Comparison of ENCODE assay signal across 10 cellular contexts in the genomic region with DNA sequence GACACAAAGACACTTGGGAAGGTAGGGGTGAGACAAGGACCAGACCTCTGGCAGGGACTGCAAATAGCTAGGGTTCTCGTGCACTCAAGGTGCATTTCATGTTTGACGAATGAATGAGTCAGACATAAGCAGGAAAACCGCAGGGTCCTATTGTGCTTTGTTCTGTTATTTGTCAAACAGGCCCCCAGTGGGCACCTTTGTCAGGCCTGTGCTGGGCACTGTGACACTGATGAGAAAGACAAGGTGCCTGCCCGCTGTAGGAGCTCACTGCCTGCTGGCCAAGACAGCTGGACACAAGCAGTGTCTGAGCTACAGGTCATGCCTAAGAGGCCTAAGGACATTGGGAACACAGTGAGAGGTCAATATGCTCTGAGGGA. TPM values are rescaled to one million over a fixed set of nuclear protein-coding genes. Genes with fewer than 3 reads are reported as not detected.
A peak's percentile ranks its signal among the peaks of the same experiment; 100 is the strongest.
DNase-seq lines count a peak whose midpoint lies in the region; ATAC-seq, FAIRE-seq and TF ChIP-seq lines count a peak whose summit lies in the region.
"Had no signal": no experiment of that assay in that cellular context is flagged by ENCODE, and none has a peak within 500 bp of the region (broad histone marks: within the 10 kb centered on the region; RNA-seq: fewer than 3 reads in every experiment).

No MANE protein-coding gene starts in this region.

- peaks cover 0 to 3% of the 10 kb centered on the region in 2 donors for H3K4me1 ChIP-seq in ascending aorta
- H3K4me1 ChIP-seq in pancreas, result peaks cover 0 to 4% (median 0%) of the 10 kb centered on the region in 3 donors

- peak; percentile 21 to 38 for DNase-seq in activated CD4-positive, alpha-beta T cell treated with anti-CD3 and anti-CD28 coated beads for 4 hours
- no peak for DNase-seq in activated CD4-positive, alpha-beta T cell treated with anti-CD3 and anti-CD28 coated beads, Interleukin-2, amount 50 U/mL, for 1 hour
- DNase-seq in NCI-H69 (lab: John Stamatoyannopoulos, UW) (peak; percentile 68), retina (peak; percentile 14), ascending aorta (ENCODE audit: low spot score in 2 of 2) (no peak), GOT3 (lab: John Stamatoyannopoulos, UW) (no peak), pancreas (no peak)
- DNase-seq in activated T-helper 9 cell treated with anti-CD3 and anti-CD28 coated beads, Interleukin-2, amount 50 U/mL, for 16 hours (ENCODE audit: low read depth), result peak; percentile 29
- DNase-seq: central memory CD4-positive, alpha-beta T cell; left lung had no signal

- no peak overlapping the region for H3K27ac ChIP-seq in ascending aorta
- no peak overlapping the region for H3K27ac ChIP-seq in pancreas
- H3K27ac ChIP-seq: left lung had no signal

- intact Hi-C loops in ascending aorta (cut with DNase I), result loop anchor here (5.0 to 10.0 kb wide), 2 partner anchors 144 to 254 kb away; partner anchors contain the start of gene PPP4R4
- intact Hi-C loops in pancreas (cut with DNase I), result no loop called here

- H3K27me3 ChIP-seq in ascending aorta, result no peaks in the 10 kb centered on the region
- no peaks in the 10 kb centered on the region for H3K27me3 ChIP-seq in pancreas
- H3K27me3 ChIP-seq: left lung had no signal

- H3K9me3 ChIP-seq in ascending aorta, result no peaks in the 10 kb centered on the region
- H3K9me3 ChIP-seq in pancreas, result no peaks in the 10 kb centered on the region
- H3K9me3 ChIP-seq: left lung had no signal

- no peak for ATAC-seq in pancreas
- ATAC-seq: left lung had no signal

- WGBS in pancreas, 2 donors, result 73 to 86% methylated on average over 4 of the region's 4 CpGs

- FAIRE-seq in pancreas (lab: Jason Lieb, UNC), result no peak

- TF ChIP-seq CTCF in ascending aorta (IDR thresholded peaks at IDR 0.05) (no peak), pancreas (IDR thresholded peaks at IDR 0.05) (no peak)

- H3K36me3 ChIP-seq in ascending aorta (no peaks in the 10 kb centered on the region), pancreas (no peaks in the 10 kb centered on the region)
- H3K36me3 ChIP-seq: left lung had no signal

- H3K4me3 ChIP-seq in ascending aorta (no peak overlapping the region), pancreas (no peak overlapping the region)
- H3K4me3 ChIP-seq: left lung had no signal

RNA-seq across cellular contexts. Expression of gene OTUB2, which starts 2.3 kb away (rescaled TPM):
- total RNA-seq in ascending aorta, result 0.21 TPM
- total RNA-seq in pancreas, result 1 to 10 TPM in 2 of 6 donors, under 1 TPM in 4; 0.51 to 1.3 (median 0.87) TPM
- under 1 TPM; 0.30 to 0.31 TPM for polyA plus RNA-seq in pancreas

RNA-seq across cellular contexts. Expression of gene CCDC197, which starts 31.3 kb away (rescaled TPM):
- total RNA-seq in ascending aorta, result not detected
- not detected for total RNA-seq in pancreas
- not detected for polyA plus RNA-seq in pancreas
- total RNA-seq: left lung had no signal

RNA-seq across cellular contexts. Expression of gene ASB2, which starts 52.1 kb away (rescaled TPM):
- total RNA-seq in ascending aorta (58.6 TPM), pancreas (under 1 TPM; 0.09 to 0.53 (median 0.26) TPM)
- 1 to 10 TPM; 1.3 to 1.4 TPM for polyA plus RNA-seq in pancreas

RNA-seq across cellular contexts. Expression of gene DDX24, which starts 52.6 kb away (rescaled TPM):
- total RNA-seq in ascending aorta (104 TPM), pancreas (10 to 100 TPM; 55.9 to 86.4 (median 68.0) TPM)
- 100 to 1,000 TPM in 1 of 2 donors, 10 to 100 TPM in 1; 60.7 to 111 TPM for polyA plus RNA-seq in pancreas

RNA-seq across cellular contexts. Expression of gene IFI27L1, which starts 52.7 kb away (rescaled TPM):
- total RNA-seq in ascending aorta (not detected), pancreas (1 to 10 TPM; 3.8 to 8.7 (median 6.8) TPM)
- polyA plus RNA-seq in pancreas, result 10 to 100 TPM; 14.1 to 14.3 TPM

Comparison
In these comparisons a context has a peak if more than half of its experiments do, and no peak if none do; other contexts are left out.
1. DNase-seq: peak in activated CD4-positive, alpha-beta T cell treated with anti-CD3 and anti-CD28 coated beads for 4 hours (2 of 2), NCI-H69 (single experiment), activated T-helper 9 cell treated with anti-CD3 and anti-CD28 coated beads, Interleukin-2, amount 50 U/mL, for 16 hours (single experiment) and retina (single experiment); none in activated CD4-positive, alpha-beta T cell treated with anti-CD3 and anti-CD28 coated beads, Interleukin-2, amount 50 U/mL, for 1 hour (single experiment), ascending aorta (0 of 2), GOT3 (single experiment) and pancreas (0 of 6).
2. RNA of gene ASB2, which starts 52.1 kb away (total RNA-seq): 58.6 TPM in ascending aorta (single experiment); 0.09 to 0.53 TPM in pancreas; every median in the first group is over 10 times any median in the second.